ENCODE assay signal across 12 cellular contexts in genomic region chr17:78272914-78273258, GRCh38. TPM values are rescaled to one million over a fixed set of nuclear protein-coding genes. Genes with fewer than 3 reads are reported as not detected.
A peak's percentile ranks its signal among the peaks of the same experiment; 100 is the strongest.
DNase-seq lines count a peak whose midpoint lies in the region; TF ChIP-seq lines count a peak whose summit lies in the region.
"Had no signal": no experiment of that assay in that cellular context is flagged by ENCODE, and none has a peak within 500 bp of the region (broad histone marks: within the 10 kb centered on the region; RNA-seq: fewer than 3 reads in every experiment).

No MANE protein-coding gene starts in this region.

- CTCF ChIA-PET in CD8-positive, alpha-beta memory T cell (lab: Charles Lee) = interaction anchor here (0.7 to 2.0 kb wide), 2 partner anchors 10 to 149 kb away, joined by 4 to 6 read pairs; no protein-coding TSS in a partner anchor

- H3K27me3 ChIP-seq in CD8-positive, alpha-beta memory T cell (ENCODE audit: insufficient read depth, low read length, poor library complexity, severe bottlenecking) = peaks cover 4% of the 10 kb centered on the region
- H3K27me3 ChIP-seq in duodenal mucosa (ENCODE audit: control insufficient read depth in 1 of 2, insufficient read depth in 2 of 2, low read length in 2 of 2) (peaks cover 0 to 5% of the 10 kb centered on the region in 2 donors), neutrophil (peaks cover 29% of the 10 kb centered on the region), uterus (peaks cover 0 to 11% of the 10 kb centered on the region in 2 donors)
- H3K27me3 ChIP-seq: right lobe of liver had no signal

- no peaks in the 10 kb centered on the region for H3K36me3 Mint-ChIP-seq in CD8-positive, alpha-beta memory T cell
- H3K36me3 Mint-ChIP-seq: activated naive CD4-positive, alpha-beta T cell treated with anti-CD3 and anti-CD28 coated beads, Interleukin-2, amount 50 U/mL, for 24 hours had no signal

- H3K4me1 ChIP-seq in CD8-positive, alpha-beta memory T cell (ENCODE audit: insufficient read depth, low read length) = peaks cover 38% of the 10 kb centered on the region
- H3K4me1 ChIP-seq in duodenal mucosa (ENCODE audit: control insufficient read depth in 1 of 2, insufficient read depth in 2 of 2, low read length in 2 of 2) (peaks cover 11 to 20% of the 10 kb centered on the region in 2 donors), neutrophil (ENCODE audit: control insufficient read depth in 1 of 2, insufficient read depth in 1 of 2, low read depth in 1 of 2, low read length in 1 of 2) (peaks cover 9 to 14% of the 10 kb centered on the region in 2 experiments), uterus (no peaks in the 10 kb centered on the region)

- H3K4me3 Mint-ChIP-seq in CD8-positive, alpha-beta memory T cell = no peak overlapping the region

- no peak for TF ChIP-seq EP300 in Ishikawa (IDR thresholded peaks at IDR 0.05; ENCODE audit: borderline replicate concordance)

- POLR2A ChIA-PET in CD8-positive, alpha-beta memory T cell (lab: Charles Lee) = interaction anchor here (0.6 kb wide), 1 partner anchor 508 kb away, joined by 3 read pairs; no protein-coding TSS in a partner anchor

- peak overlapping the region; percentile 0 for H3K27ac ChIP-seq in CD8-positive, alpha-beta memory T cell (ENCODE audit: low read depth, low read length)
- H3K27ac ChIP-seq in duodenal mucosa (ENCODE audit: low read depth, low read length) (no peak overlapping the region), neutrophil (peak overlapping the region; percentile 41), uterus (no peak overlapping the region)
- H3K27ac ChIP-seq: right lobe of liver had no signal

- no peak for TF ChIP-seq POLR2A in uterus (IDR thresholded peaks at IDR 0.05)

- H3K9me3 ChIP-seq in CD8-positive, alpha-beta memory T cell (ENCODE audit: low read length) = no peaks in the 10 kb centered on the region
- no peaks in the 10 kb centered on the region for H3K9me3 ChIP-seq in duodenal mucosa (ENCODE audit: control insufficient read depth in 1 of 2, low read length in 2 of 2)
- no peaks in the 10 kb centered on the region for H3K9me3 ChIP-seq in neutrophil
- H3K9me3 ChIP-seq in uterus = no peaks in the 10 kb centered on the region
- H3K9me3 ChIP-seq: right lobe of liver had no signal

- TF ChIP-seq RAD21 in Ishikawa (IDR thresholded peaks at IDR 0.05; ENCODE audit: low read depth) = no peak

- DNase-seq in CD8-positive, alpha-beta memory T cell = no peak
- DNase-seq in activated gamma-delta T cell (lab: John Stamatoyannopoulos, UW) (no peak), NCI-H526 treated with DMSO at 0.1 percent for 48 hours (lab: John Stamatoyannopoulos, UW) (no peak), uterus (no peak), C1 segment of cervical spinal cord (lab: John Stamatoyannopoulos, UW) (no peak)
- DNase-seq: SW 1271 had no signal

- TF ChIP-seq CTCF in neutrophil (IDR thresholded peaks at IDR 0.05) (no peak), uterus (IDR thresholded peaks at IDR 0.05) (no peak)

- no peaks in the 10 kb centered on the region for H3K9me3 Mint-ChIP-seq in CD8-positive, alpha-beta memory T cell
- H3K9me3 Mint-ChIP-seq: activated naive CD4-positive, alpha-beta T cell treated with anti-CD3 and anti-CD28 coated beads, Interleukin-2, amount 50 U/mL, for 24 hours had no signal

- H3K4me3 ChIP-seq in CD8-positive, alpha-beta memory T cell (ENCODE audit: low read length) = no peak overlapping the region
- peak overlapping the region; percentile 12 to 53 for H3K4me3 ChIP-seq in duodenal mucosa (ENCODE audit: low read depth in 1 of 2, low read length in 2 of 2)
- H3K4me3 ChIP-seq in neutrophil (ENCODE audit: low read depth in 1 of 2, low read length in 1 of 2) = peak overlapping the region; percentile 35 to 60
- no peak overlapping the region for H3K4me3 ChIP-seq in uterus
- H3K4me3 ChIP-seq: right lobe of liver had no signal

- no peaks in the 10 kb centered on the region for H3K36me3 ChIP-seq in CD8-positive, alpha-beta memory T cell (ENCODE audit: insufficient read depth, low read length)
- H3K36me3 ChIP-seq in duodenal mucosa (ENCODE audit: control insufficient read depth in 1 of 2, insufficient read depth in 2 of 2, low read length in 2 of 2) (no peaks in the 10 kb centered on the region), neutrophil (no peaks in the 10 kb centered on the region), uterus (no peaks in the 10 kb centered on the region)
- H3K36me3 ChIP-seq: right lobe of liver had no signal

- peaks cover 23 to 24% of the 10 kb centered on the region in 2 donors for H3K27me3 Mint-ChIP-seq in CD8-positive, alpha-beta memory T cell
- H3K27me3 Mint-ChIP-seq: activated naive CD4-positive, alpha-beta T cell treated with anti-CD3 and anti-CD28 coated beads, Interleukin-2, amount 50 U/mL, for 24 hours had no signal

- intact Hi-C loops in uterus (cut with DNase I; ENCODE audit: low total_unique reads) = no loop called here

- H3K27ac Mint-ChIP-seq in CD8-positive, alpha-beta memory T cell = peak overlapping the region in 4 of 8 donors; percentile 31 to 72 (median 64)
- H3K27ac Mint-ChIP-seq: activated naive CD4-positive, alpha-beta T cell treated with anti-CD3 and anti-CD28 coated beads, Interleukin-2, amount 50 U/mL, for 24 hours had no signal

- peaks cover 14 to 25% (median 17%) of the 10 kb centered on the region in 3 donors for H3K4me1 Mint-ChIP-seq in CD8-positive, alpha-beta memory T cell

- peak overlapping the region in 1 of 2 donors; percentile 29 for H3K9ac ChIP-seq in duodenal mucosa (ENCODE audit: low read depth in 1 of 2, low read length in 2 of 2)

TF ChIP-seq in Ishikawa, 13 proteins besides CTCF, POLR2A, EP300 and RAD21:
- TF ChIP-seq MAX (IDR thresholded peaks at IDR 0.05) = peak; percentile 70; the same call in 1 of the 2 replicates
- no peak for TF ChIP-seq YY1 (IDR thresholded peaks at IDR 0.05; ENCODE audit: low read depth)
- TF ChIP-seq ZBTB7A (IDR thresholded peaks at IDR 0.05; ENCODE audit: low read depth) = 0 out of 2 replicates have a peak, but pooled peaks have one; percentile 34
- no peak for TF ChIP-seq USF1 (IDR thresholded peaks at IDR 0.05)
- no peak for TF ChIP-seq NFIC (IDR thresholded peaks at IDR 0.05)
- no peak for TF ChIP-seq FOXM1 (IDR thresholded peaks at IDR 0.05; ENCODE audit: borderline replicate concordance, low read depth)
- TF ChIP-seq TAF1 (IDR thresholded peaks at IDR 0.05; ENCODE audit: low read depth) = no peak

RNA-seq across cellular contexts. Expression of gene TMEM235, which starts 41.5 kb away (rescaled TPM):
- not detected for total RNA-seq in CD8-positive, alpha-beta memory T cell
- not detected for polyA plus RNA-seq in CD8-positive, alpha-beta memory T cell
- total RNA-seq in uterus = not detected
- total RNA-seq: right lobe of liver, subcutaneous adipose tissue had no signal

RNA-seq across cellular contexts. Expression of gene BIRC5, which starts 58.8 kb away (rescaled TPM):
- 10 to 100 TPM; 61.0 to 65.1 TPM for total RNA-seq in CD8-positive, alpha-beta memory T cell
- polyA plus RNA-seq in CD8-positive, alpha-beta memory T cell = 0.69 TPM
- 10 to 100 TPM in 2 of 4 donors, not detected in 2; 26.3 to 29.7 TPM for total RNA-seq in uterus

Comparison
In these comparisons a context has a peak if more than half of its experiments do, and no peak if none do; other contexts are left out.
1. H3K27ac ChIP-seq: peak in CD8-positive, alpha-beta memory T cell (single experiment) and neutrophil (single experiment); none in duodenal mucosa (single experiment) and uterus (0 of 2).
2. H3K4me3 ChIP-seq: peak in duodenal mucosa (2 of 2) and neutrophil (2 of 2); none in CD8-positive, alpha-beta memory T cell (single experiment) and uterus (0 of 2).